Comparison of ENCODE assay signal across 12 cellular contexts in genomic region chr12:12364787-12365441, GRCh38.
"Had no signal": no experiment of that assay in that cellular context is flagged by ENCODE, and none has a peak within 500 bp of the region (broad histone marks: within the 10 kb centered on the region; RNA-seq: fewer than 3 reads in every experiment).

No MANE protein-coding gene starts in this region.

- H3K27ac ChIP-seq: thyroid gland had no signal

- H3K27me3 ChIP-seq: SJSA1, thyroid gland had no signal

- H3K4me3 Mint-ChIP-seq: activated CD4-positive, alpha-beta T cell treated with anti-CD3 and anti-CD28 coated beads, Interleukin-2, amount 10 ng/mL, durations not matched to agents 7 days and 5 days; mesothelial cell of epicardium; T-helper 2 cell treated with Interferon-gamma antibody and Interleukin-4, amounts not matched to agents 5 μg/mL and 100 μg/mL, for 36 hours had no signal

- H3K4me1 ChIP-seq: thyroid gland had no signal

- DNase-seq: activated gamma-delta T cell; aorta; hippocampal formation; kidney glomerular epithelial cell; stimulated activated CD4-positive, alpha-beta T cell treated with anti-CD3 and anti-CD28 coated beads, Interleukin-12 subunit alpha, Interleukin-12 subunit beta, amount 100 ng/mL, for 4 hours; stimulated activated CD4-positive, alpha-beta T cell treated with anti-CD3 and anti-CD28 coated beads, Interleukin-2, amount 100 ng/mL, for 24 hours; thyroid gland had no signal

- H3K27ac Mint-ChIP-seq: activated CD4-positive, alpha-beta T cell treated with anti-CD3 and anti-CD28 coated beads, Interleukin-2, amount 10 ng/mL, durations not matched to agents 7 days and 5 days; mesothelial cell of epicardium had no signal

- H3K9me3 ChIP-seq: SJSA1, thyroid gland had no signal

- H3K9me3 Mint-ChIP-seq: activated CD4-positive, alpha-beta T cell treated with anti-CD3 and anti-CD28 coated beads, Interleukin-2, amount 10 ng/mL, durations not matched to agents 7 days and 5 days; mesothelial cell of epicardium; T-helper 2 cell treated with Interferon-gamma antibody and Interleukin-4, amounts not matched to agents 5 μg/mL and 100 μg/mL, for 36 hours had no signal

- H3K27me3 Mint-ChIP-seq: activated CD4-positive, alpha-beta T cell treated with anti-CD3 and anti-CD28 coated beads, Interleukin-2, amount 10 ng/mL, durations not matched to agents 7 days and 5 days had no signal

- H3K4me3 ChIP-seq: lung, SJSA1, thyroid gland had no signal
